Comparison of ENCODE assay signal across 11 cellular contexts in genomic region chr15:42107483-42107882, GRCh38. TPM values are rescaled to one million over a fixed set of nuclear protein-coding genes. Genes with fewer than 3 reads are reported as not detected.
DNase-seq lines count a peak whose midpoint lies in the region; FAIRE-seq and TF ChIP-seq lines count a peak whose summit lies in the region.
"Had no signal": no experiment of that assay in that cellular context is flagged by ENCODE, and none has a peak within 500 bp of the region (broad histone marks: within the 10 kb centered on the region; RNA-seq: fewer than 3 reads in every experiment).

No MANE protein-coding gene starts in this region.

- no peak overlapping the region for H3K27ac Mint-ChIP-seq in nephron progenitor cell

- CTCF ChIA-PET in HEK293T (lab: Yijun Ruan, JAX), result no interaction called here

- no peak for TF ChIP-seq CTCF in D721Med (IDR thresholded peaks at IDR 0.05; ENCODE audit: insufficient read depth, missing control alignments)
- no peak for TF ChIP-seq CTCF in GM20000 (IDR thresholded peaks at IDR 0.05; ENCODE audit: extremely low read depth, missing control alignments)
- no peak for TF ChIP-seq CTCF in nephron progenitor cell (IDR thresholded peaks at IDR 0.05)

- H3K36me3 Mint-ChIP-seq in nephron progenitor cell (ENCODE audit: low read depth), result no peaks in the 10 kb centered on the region

- H3K9me3 Mint-ChIP-seq in nephron progenitor cell, result peaks cover 19% of the 10 kb centered on the region

- no peaks in the 10 kb centered on the region for H3K4me1 Mint-ChIP-seq in nephron progenitor cell

- FAIRE-seq in D721Med (lab: Jason Lieb, UNC), result no peak
- FAIRE-seq: TTC549 had no signal

- H3K27me3 Mint-ChIP-seq in nephron progenitor cell (ENCODE audit: low read depth, poor library complexity), result peaks cover 2% of the 10 kb centered on the region

- H3K4me3 Mint-ChIP-seq in nephron progenitor cell, result no peak overlapping the region

- peak; percentile 6 for DNase-seq in COLO829 (ENCODE audit: low spot score)
- peak; percentile 80 for DNase-seq in HT-29 (ENCODE audit: low spot score)
- DNase-seq in RPMI7951 (ENCODE audit: low read depth), result peak; percentile 44
- DNase-seq in lung microvascular endothelial cell (ENCODE audit: low read depth in 2 of 2), result peak; percentile 17 to 54
- DNase-seq in D721Med (ENCODE audit: insufficient read length, low spot score), result no peak
- no peak for DNase-seq in HEK293T (ENCODE audit: extremely low spot score)
- no peak for DNase-seq in GM20000 (ENCODE audit: low spot score)
- no peak for DNase-seq in nephron progenitor cell
- DNase-seq: KG1, right cardiac atrium had no signal

- POLR2A ChIA-PET in HEK293T (lab: Yijun Ruan, JAX), result no interaction called here

TF ChIP-seq in HEK293T, 16 proteins besides CTCF, POLR2A, EP300 and RAD21:
- TF ChIP-seq L3MBTL2 (conservative IDR thresholded peaks at IDR 0.05) (no peak), HDGF (IDR thresholded peaks at IDR 0.05; ENCODE audit: borderline replicate concordance) (no peak)

RNA-seq across cellular contexts. Expression of gene PLA2G4D, which starts 13.1 kb away (rescaled TPM):
- 0.03 TPM in 1 of 2 replicates, not detected in the other for total RNA-seq in HT-29 (2014; rRNA removed; shearing (Covaris generic))
- total RNA-seq in RPMI7951 (2014; rRNA removed; shearing (Covaris generic)), result not detected in 2 replicates
- not detected in 2 replicates for total RNA-seq in lung microvascular endothelial cell
- total RNA-seq: right cardiac atrium had no signal

RNA-seq across cellular contexts. Expression of gene PLA2G4F, which starts 49.0 kb away (rescaled TPM):
- total RNA-seq in HT-29 (2014; rRNA removed; shearing (Covaris generic)), result 11.4 and 11.7 TPM in 2 replicates
- total RNA-seq in RPMI7951 (2014; rRNA removed; shearing (Covaris generic)), result not detected in 2 replicates
- not detected in 2 replicates for total RNA-seq in lung microvascular endothelial cell

Comparison
In these comparisons a context has a peak if more than half of its experiments do, and no peak if none do; other contexts are left out.
1. DNase-seq: peak in COLO829 (single experiment), HT-29 (single experiment), RPMI7951 (single experiment) and lung microvascular endothelial cell (2 of 2); none in D721Med (single experiment), HEK293T (single experiment), GM20000 (single experiment) and nephron progenitor cell (single experiment).
2. RNA of gene PLA2G4F, which starts 49.0 kb away (total RNA-seq): 11.4 to 11.7 TPM in HT-29; not detected in RPMI7951 and not detected in lung microvascular endothelial cell; every median in the first group is over 10 times any median in the second.